ENCODE assay signal across 1 cellular context in genomic region chr15:75140080-75140879, GRCh38.
A peak's percentile ranks its signal among the peaks of the same experiment; 100 is the strongest.
TF ChIP-seq lines count a peak whose summit lies in the region.

No MANE protein-coding gene starts in this region.

TF ChIP-seq in HepG2, 621 proteins besides CTCF, POLR2A, EP300 and RAD21 (continued from another document and continues in another):
- TF ChIP-seq ZBTB46 (CRISPR knock-in tag; IDR thresholded peaks at IDR 0.05; ENCODE audit: borderline replicate concordance): no peak
- no peak for TF ChIP-seq ZNF280D (CRISPR knock-in tag; IDR thresholded peaks at IDR 0.05)
- peak; percentile 27; the same call in 1 of the 2 replicates for TF ChIP-seq ONECUT2 (CRISPR knock-in tag; IDR thresholded peaks at IDR 0.05)
- TF ChIP-seq STAT5B (CRISPR knock-in tag; IDR thresholded peaks at IDR 0.05): no peak; the same call in 1 of the 2 replicates
- no peak for TF ChIP-seq TBX3 (IDR thresholded peaks at IDR 0.05; ENCODE audit: borderline replicate concordance)
- peak; percentile 49 for TF ChIP-seq TEAD3 (CRISPR knock-in tag; optimal IDR thresholded peaks at IDR 0.05; ENCODE audit: borderline replicate concordance)
- TF ChIP-seq GMEB2 (CRISPR knock-in tag; IDR thresholded peaks at IDR 0.05; ENCODE audit: low read depth): no peak
- no peak for TF ChIP-seq ZNF839 (CRISPR knock-in tag; IDR thresholded peaks at IDR 0.05; ENCODE audit: borderline replicate concordance)
- TF ChIP-seq RBM39 (IDR thresholded peaks at IDR 0.05; ENCODE audit: low read depth, low read length, poor library complexity, severe bottlenecking): no peak
- TF ChIP-seq ARNT2 (CRISPR knock-in tag; IDR thresholded peaks at IDR 0.05; ENCODE audit: low read depth): no peak
- TF ChIP-seq ELF1 (CRISPR knock-in tag; IDR thresholded peaks at IDR 0.05): no peak
- no peak for TF ChIP-seq MAFF (IDR thresholded peaks at IDR 0.05; ENCODE audit: low read depth, low read length)
- TF ChIP-seq KLF11 (CRISPR knock-in tag; IDR thresholded peaks at IDR 0.05): peak; percentile 87; the same call in 1 of the 2 replicates
- TF ChIP-seq HNRNPH1 (optimal IDR thresholded peaks at IDR 0.05; ENCODE audit: low read depth, low read length): no peak
- TF ChIP-seq XBP1 (CRISPR knock-in tag; IDR thresholded peaks at IDR 0.05): no peak
- TF ChIP-seq ATF6 (CRISPR knock-in tag; conservative IDR thresholded peaks at IDR 0.05): no peak
- TF ChIP-seq, protein P1, sequence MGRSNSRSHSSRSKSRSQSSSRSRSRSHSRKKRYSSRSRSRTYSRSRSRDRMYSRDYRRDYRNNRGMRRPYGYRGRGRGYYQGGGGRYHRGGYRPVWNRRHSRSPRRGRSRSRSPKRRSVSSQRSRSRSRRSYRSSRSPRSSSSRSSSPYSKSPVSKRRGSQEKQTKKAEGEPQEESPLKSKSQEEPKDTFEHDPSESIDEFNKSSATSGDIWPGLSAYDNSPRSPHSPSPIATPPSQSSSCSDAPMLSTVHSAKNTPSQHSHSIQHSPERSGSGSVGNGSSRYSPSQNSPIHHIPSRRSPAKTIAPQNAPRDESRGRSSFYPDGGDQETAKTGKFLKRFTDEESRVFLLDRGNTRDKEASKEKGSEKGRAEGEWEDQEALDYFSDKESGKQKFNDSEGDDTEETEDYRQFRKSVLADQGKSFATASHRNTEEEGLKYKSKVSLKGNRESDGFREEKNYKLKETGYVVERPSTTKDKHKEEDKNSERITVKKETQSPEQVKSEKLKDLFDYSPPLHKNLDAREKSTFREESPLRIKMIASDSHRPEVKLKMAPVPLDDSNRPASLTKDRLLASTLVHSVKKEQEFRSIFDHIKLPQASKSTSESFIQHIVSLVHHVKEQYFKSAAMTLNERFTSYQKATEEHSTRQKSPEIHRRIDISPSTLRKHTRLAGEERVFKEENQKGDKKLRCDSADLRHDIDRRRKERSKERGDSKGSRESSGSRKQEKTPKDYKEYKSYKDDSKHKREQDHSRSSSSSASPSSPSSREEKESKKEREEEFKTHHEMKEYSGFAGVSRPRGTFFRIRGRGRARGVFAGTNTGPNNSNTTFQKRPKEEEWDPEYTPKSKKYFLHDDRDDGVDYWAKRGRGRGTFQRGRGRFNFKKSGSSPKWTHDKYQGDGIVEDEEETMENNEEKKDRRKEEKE (IDR thresholded peaks at IDR 0.05): no peak
- TF ChIP-seq ZNF569 (CRISPR knock-in tag; IDR thresholded peaks at IDR 0.05; ENCODE audit: borderline replicate concordance): no peak
- no peak for TF ChIP-seq ZHX2 (IDR thresholded peaks at IDR 0.05; ENCODE audit: low read depth)
- TF ChIP-seq ZHX2 (CRISPR knock-in tag; IDR thresholded peaks at IDR 0.05; ENCODE audit: borderline replicate concordance): no peak
- 0 out of 2 replicates have a peak, but pooled peaks have one; percentile 57 for TF ChIP-seq HBP1 (CRISPR knock-in tag; IDR thresholded peaks at IDR 0.05; ENCODE audit: low read depth)
- peak; percentile 74 for TF ChIP-seq CEBPG (CRISPR knock-in tag; IDR thresholded peaks at IDR 0.05)
- TF ChIP-seq TFDP1 (CRISPR knock-in tag; IDR thresholded peaks at IDR 0.05; ENCODE audit: borderline replicate concordance): no peak; the same call in 1 of the 2 replicates
- TF ChIP-seq ZNF354B (CRISPR knock-in tag; IDR thresholded peaks at IDR 0.05): no peak
- TF ChIP-seq GABPB1 (CRISPR knock-in tag; IDR thresholded peaks at IDR 0.05): peak; percentile 32
- TF ChIP-seq NBN (conservative IDR thresholded peaks at IDR 0.05): no peak
- no peak for TF ChIP-seq NFYB (CRISPR knock-in tag; IDR thresholded peaks at IDR 0.05)
- TF ChIP-seq PLSCR1 (CRISPR knock-in tag; IDR thresholded peaks at IDR 0.05; ENCODE audit: borderline replicate concordance): no peak
- TF ChIP-seq FOXP1 (IDR thresholded peaks at IDR 0.05): no peak
- peak; percentile 89 for TF ChIP-seq FOXP1 (CRISPR knock-in tag; IDR thresholded peaks at IDR 0.05)
- no peak for TF ChIP-seq BHLHE40 (IDR thresholded peaks at IDR 0.05; ENCODE audit: low read length)
- TF ChIP-seq ZNF431 (CRISPR knock-in tag; IDR thresholded peaks at IDR 0.05; ENCODE audit: borderline replicate concordance, low read depth): no peak; the same call in 1 of the 2 replicates
- TF ChIP-seq ZNF737 (CRISPR knock-in tag; IDR thresholded peaks at IDR 0.05; ENCODE audit: borderline replicate concordance): no peak
- TF ChIP-seq ZNF674 (CRISPR knock-in tag; IDR thresholded peaks at IDR 0.05; ENCODE audit: low read depth): no peak
- no peak for TF ChIP-seq ZZZ3 (CRISPR knock-in tag; IDR thresholded peaks at IDR 0.05; ENCODE audit: borderline replicate concordance)
- TF ChIP-seq ZMYM3 (CRISPR knock-in tag; IDR thresholded peaks at IDR 0.05): peak; percentile 92
- no peak for TF ChIP-seq ZNF546 (CRISPR knock-in tag; conservative IDR thresholded peaks at IDR 0.05)
- no peak for TF ChIP-seq HNRNPUL1 (IDR thresholded peaks at IDR 0.05; ENCODE audit: low read depth, low read length)
